8 cellular contexts compared by ENCODE assay signal in the genomic region with DNA sequence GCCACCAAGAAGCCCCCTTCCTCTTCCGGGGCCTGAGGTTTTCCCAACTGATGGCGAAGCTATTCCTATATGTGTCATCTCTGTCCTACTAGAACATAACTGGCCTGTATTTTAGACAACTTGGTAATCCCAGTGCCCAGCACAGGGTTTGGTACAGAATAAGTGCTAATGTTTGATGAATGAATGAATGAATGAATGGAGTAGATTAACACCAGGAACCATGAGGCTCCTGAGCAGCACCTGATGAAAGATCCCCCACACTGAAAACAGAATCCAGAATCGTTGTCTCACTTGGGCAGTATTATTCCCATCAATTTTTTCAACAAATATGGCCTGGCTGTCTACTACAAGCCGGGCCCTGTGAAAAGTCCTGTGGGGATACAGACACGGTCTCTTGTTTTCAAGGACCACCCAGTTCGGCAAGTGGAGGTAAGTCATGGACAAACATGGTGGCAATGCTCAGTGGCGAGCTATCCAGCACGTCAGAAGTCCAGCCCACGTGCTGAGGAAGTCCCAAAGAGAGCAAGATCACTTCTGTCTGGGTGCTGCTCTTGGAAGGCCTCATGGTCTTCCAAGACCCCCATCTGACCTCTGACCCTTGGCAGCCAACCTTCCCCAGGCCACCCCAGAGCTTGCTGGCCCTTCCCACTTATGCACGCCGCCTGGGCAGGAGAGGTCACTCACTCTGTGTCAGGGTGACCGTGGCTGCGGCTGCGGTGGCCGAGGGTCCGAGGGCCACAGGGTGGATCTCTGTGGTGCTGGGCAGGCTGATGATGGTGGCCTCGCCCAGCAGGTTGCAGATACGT. TPM values are rescaled to one million over a fixed set of nuclear protein-coding genes. Genes with fewer than 3 reads are reported as not detected.
DNase-seq lines count a peak whose midpoint lies in the region; ATAC-seq, FAIRE-seq and TF ChIP-seq lines count a peak whose summit lies in the region.

No MANE protein-coding gene starts in this region.

- no peaks in the 10 kb centered on the region for H4K20me1 ChIP-seq in GM12878 (ENCODE audit: control insufficient read depth, insufficient read depth)

- H3K4me2 ChIP-seq in GM12878 (ENCODE audit: control insufficient read depth, insufficient read depth) = peak overlapping the region; percentile 100

- TF ChIP-seq POLR2A in GM12878 (IDR thresholded peaks at IDR 0.05; ENCODE audit: low read depth, low read length) = no peak
- no peak for TF ChIP-seq POLR2A in transverse colon (IDR thresholded peaks at IDR 0.05)

- SMC1A ChIA-PET in GM12878 (lab: Charles Lee; ENCODE audit: uncharacterized antibody, unreplicated experiment) = interaction anchor here (0.9 to 1.5 kb wide), 2 partner anchors 32 to 52 kb away, joined by 3 to 6 read pairs; no protein-coding TSS in a partner anchor

- no peaks in the 10 kb centered on the region for H3K9me3 Mint-ChIP-seq in stimulated activated effector memory CD8-positive, alpha-beta T cell treated with anti-CD3 and anti-CD28 coated beads, Interleukin-12 subunit alpha, Interleukin-12 subunit beta, amount 100 ng/mL, for 72 hours

- RAD21 ChIA-PET in GM12878 (lab: Charles Lee; ENCODE audit: unreplicated experiment) = interaction anchor here (1.8 to 2.8 kb wide), 3 partner anchors 12 to 32 kb away, joined by 8 to 10 read pairs (median 9); no protein-coding TSS in a partner anchor

- POLR2A ChIA-PET in GM12878 (lab: Charles Lee) = interaction anchor here (0.6 to 2.9 kb wide), 6 partner anchors 9 to 295 kb away, joined by 3 to 10 read pairs (median 6); no protein-coding TSS in a partner anchor

- H3K36me3 ChIP-seq in GM12878 (ENCODE audit: control insufficient read depth in 2 of 2, insufficient read depth in 2 of 2, low read length in 1 of 2) (peaks cover 0 to 5% of the 10 kb centered on the region in 2 experiments; a peak in 2 of 4 replicates), liver (ENCODE audit: control insufficient read depth in 4 of 4, insufficient read depth in 3 of 4, low read depth in 1 of 4, low read length in 3 of 4) (peaks cover 0 to 6% (median under 1%) of the 10 kb centered on the region in 4 donors), transverse colon (no peaks in the 10 kb centered on the region)

- 83% methylated on average over 18 of the region's 18 CpGs for WGBS in GM12878 (ENCODE audit: insufficient coverage, insufficient replicate concordance, low lambda C conversion rate, missing lambda C conversion rate)
- WGBS in liver = 91% methylated on average over 18 of the region's 18 CpGs
- 80 to 94% methylated on average over 1 to 18 of the region's 18 CpGs for WGBS in transverse colon (ENCODE audit: low coverage in 1 of 2), 2 donors

- BruUV-seq in GM12878 (replicated peaks; lab: Mats Ljungman, UMichigan) = no TSS peak

- H3K9me3 ChIP-seq in GM12878 (replicated peaks; ENCODE audit: control insufficient read depth, insufficient read depth, low read length) (no peaks in the 10 kb centered on the region), liver (ENCODE audit: control insufficient read depth in 4 of 4, low read length in 3 of 4) (no peaks in the 10 kb centered on the region), transverse colon (no peaks in the 10 kb centered on the region)

- H3K4me1 Mint-ChIP-seq in stimulated activated effector memory CD8-positive, alpha-beta T cell treated with anti-CD3 and anti-CD28 coated beads, Interleukin-12 subunit alpha, Interleukin-12 subunit beta, amount 100 ng/mL, for 72 hours = peaks cover 47% of the 10 kb centered on the region

- no peak for TF ChIP-seq CTCF in GM12878 (IDR thresholded peaks at IDR 0.05 in 2 of 3, conservative IDR thresholded peaks at IDR 0.05 in 1 of 3; ENCODE audit: control insufficient read depth in 2 of 3, extremely low read depth in 1 of 3, insufficient read depth in 1 of 3, low read depth in 3 of 3, low read length in 3 of 3)
- TF ChIP-seq CTCF in liver (IDR thresholded peaks at IDR 0.05; ENCODE audit: low read depth, low read length, missing input control) = no peak
- TF ChIP-seq CTCF in transverse colon (IDR thresholded peaks at IDR 0.05) = no peak

- H3K4me1 ChIP-seq in GM12878 (ENCODE audit: control insufficient read depth, insufficient read depth, low read length) (peaks cover 26% of the 10 kb centered on the region), liver (ENCODE audit: control insufficient read depth in 4 of 4, insufficient read depth in 4 of 4, low read length in 3 of 4) (peaks cover 16 to 43% (median 24%) of the 10 kb centered on the region in 4 donors), transverse colon (peaks cover 21 to 70% (median 51%) of the 10 kb centered on the region in 4 donors)

- peak; percentile 59 for DNase-seq in activated CD8-positive, alpha-beta memory T cell treated with anti-CD3 and anti-CD28 coated beads, Interleukin-2, amount 50 U/mL, for 48 hours
- DNase-seq in activated CD8-positive, alpha-beta memory T cell treated with anti-CD3 and anti-CD28 coated beads for 24 hours = no peak
- DNase-seq in GM12878 (ENCODE audit: low read depth, low spot score) (no peak), transverse colon (no peak), SKM-1 treated with dmso at 0.1 percent for 144 hours (lab: John Stamatoyannopoulos, UW; ENCODE audit: unreplicated experiment) (no peak), HTR-8/SVneo (ENCODE audit: insufficient read length, low spot score) (no peak)
- no peak for DNase-seq in stimulated activated effector memory CD8-positive, alpha-beta T cell treated with anti-CD3 and anti-CD28 coated beads, Interleukin-12 subunit alpha, Interleukin-12 subunit beta, amount 100 ng/mL, for 72 hours (ENCODE audit: low spot score in 2 of 2)

- H3K4me3 ChIP-seq in GM12878 = peak overlapping the region; percentile 78
- H3K4me3 ChIP-seq in liver (ENCODE audit: low read depth in 1 of 3, low read length in 3 of 3) = peak overlapping the region; percentile 39 to 73 (median 57)
- H3K4me3 ChIP-seq in transverse colon = peak overlapping the region; percentile 6 to 61 (median 32)

- H2AFZ ChIP-seq in GM12878 (ENCODE audit: control insufficient read depth, low read depth, low read length) = no peak overlapping the region

- H3K36me3 Mint-ChIP-seq in stimulated activated effector memory CD8-positive, alpha-beta T cell treated with anti-CD3 and anti-CD28 coated beads, Interleukin-12 subunit alpha, Interleukin-12 subunit beta, amount 100 ng/mL, for 72 hours = peaks cover 20% of the 10 kb centered on the region

- TF ChIP-seq EP300 in GM12878 (IDR thresholded peaks at IDR 0.05; ENCODE audit: borderline replicate concordance in 1 of 2, control insufficient read depth in 1 of 2, low read depth in 2 of 2, low read length in 2 of 2) = no peak
- TF ChIP-seq EP300 in transverse colon (IDR thresholded peaks at IDR 0.05; ENCODE audit: low read depth) = no peak

- intact Hi-C loops in GM12878 (cut with micrococcal nuclease; ENCODE audit: unreplicated experiment) (loop anchor here (10.0 kb wide), 1 partner anchor 281 kb away; a partner anchor contains a TSS), transverse colon (cut with DNase I; ENCODE audit: low total_unique reads) (no loop called here)

- H3K27me3 ChIP-seq in GM12878 (replicated peaks in 1 of 2; ENCODE audit: control insufficient read depth in 2 of 2, insufficient read depth in 2 of 2, low read length in 1 of 2) (no peaks in the 10 kb centered on the region), liver (ENCODE audit: control insufficient read depth in 4 of 4, insufficient read depth in 4 of 4, low read length in 3 of 4) (no peaks in the 10 kb centered on the region), transverse colon (no peaks in the 10 kb centered on the region)

- CTCF ChIA-PET in GM12878 (lab: Yijun Ruan, JAX) = interaction anchor here (0.6 to 2.9 kb wide), 5 partner anchors 31 to 153 kb away, joined by 3 to 18 read pairs (median 5); no protein-coding TSS in a partner anchor

- H3K9ac ChIP-seq in GM12878 (ENCODE audit: control insufficient read depth, insufficient read depth, low read length) (peak overlapping the region; percentile 89; the same call in 1 of the 2 replicates), liver (ENCODE audit: low read depth in 1 of 2, low read length in 2 of 2) (no peak overlapping the region)

- H3K4me3 Mint-ChIP-seq in stimulated activated effector memory CD8-positive, alpha-beta T cell treated with anti-CD3 and anti-CD28 coated beads, Interleukin-12 subunit alpha, Interleukin-12 subunit beta, amount 100 ng/mL, for 72 hours = no peak overlapping the region

- TF ChIP-seq RAD21 in GM12878 (IDR thresholded peaks at IDR 0.05; ENCODE audit: insufficient read depth, low read depth, low read length) (no peak), liver (IDR thresholded peaks at IDR 0.05) (no peak)

- ATAC-seq in GM12878 = no peak
- ATAC-seq in stimulated activated effector memory CD8-positive, alpha-beta T cell treated with anti-CD3 and anti-CD28 coated beads, Interleukin-12 subunit alpha, Interleukin-12 subunit beta, amount 100 ng/mL, for 72 hours = no peak

- no peak for FAIRE-seq in GM12878 (lab: Jason Lieb, UNC)
- FAIRE-seq in HTR-8/SVneo (lab: Jason Lieb, UNC) = no peak

- H3K27ac ChIP-seq in GM12878 (ENCODE audit: control insufficient read depth, insufficient read depth) (peak overlapping the region; percentile 99), liver (ENCODE audit: low read depth in 1 of 2, low read length in 2 of 2) (peak overlapping the region in 1 of 2 donors; percentile 82), transverse colon (peak overlapping the region; percentile 97 to 100 (median 99))

- H3K27ac Mint-ChIP-seq in stimulated activated effector memory CD8-positive, alpha-beta T cell treated with anti-CD3 and anti-CD28 coated beads, Interleukin-12 subunit alpha, Interleukin-12 subunit beta, amount 100 ng/mL, for 72 hours = no peak overlapping the region

- in situ Hi-C loops in GM12878 (cut with MboI) = no loop called here
- in situ Hi-C loops in transverse colon (cut with MboI; ENCODE audit: low pct_ligation_motif_present in 1 of 4, low pct_unique_long_range_greater_than_20kb in 1 of 4, low sequenced_read_pairs in 3 of 4) = no loop called here

- H3K79me2 ChIP-seq in GM12878 (ENCODE audit: control insufficient read depth, insufficient read depth, low read length) = peaks cover 43% of the 10 kb centered on the region

RNA-seq across cellular contexts. Expression of a gene that starts 1.0 kb away (rescaled TPM):
- total RNA-seq in GM12878 (2013; cell fraction: nucleolus; rRNA removed) = 8.3 and 10.0 TPM in 2 replicates
- 10.7 and 14.2 TPM in 2 replicates for total RNA-seq in GM12878 (2014; rRNA removed)
- total RNA-seq in GM12878 (2014; rRNA removed; fragmentation: Illumina TruSeq; extraction: Trizol) = 6.3 and 6.4 TPM in 2 replicates
- total RNA-seq in GM12878 (2021) = 8.6 and 10.3 TPM in 2 replicates
- polyA plus RNA-seq in GM12878 (2011; ENCODE audit: low read depth) = 4.5 TPM
- polyA plus RNA-seq in GM12878 (2011; rRNA removed) = 6.1 and 9.4 TPM in 2 replicates
- 12.1 and 15.0 TPM in 2 replicates for polyA plus RNA-seq in GM12878 (2011; cell fraction: cytosol; rRNA removed)
- 5.9 and 7.8 TPM in 2 replicates for polyA plus RNA-seq in GM12878 (2011; cell fraction: nucleus; rRNA removed)
- 8.4 and 9.3 TPM in 2 replicates for polyA plus RNA-seq in GM12878 (2012)
- 5.2 and 6.2 TPM in 2 replicates for polyA plus RNA-seq in GM12878 (2014; fragmentation: Illumina TruSeq; extraction: Trizol)
- polyA plus RNA-seq in GM12878 (2014; fragmentation: Nextera tagmentation; extraction: Ambion mirVana) = 1 to 10 TPM; 2.4 to 5.2 TPM
- polyA plus RNA-seq in GM12878 (2014; rRNA removed) = 8.5 and 9.3 TPM in 2 replicates
- polyA plus RNA-seq in GM12878 (2016; fragmentation: Nextera tagmentation; extraction: Ambion mirVana) = 1 to 10 TPM; 5.0 to 7.9 TPM
- 11.7 and 16.2 TPM in 2 replicates for polyA minus RNA-seq in GM12878 (2011; rRNA and poly(A)+ RNA removed)
- polyA minus RNA-seq in GM12878 (2011; cell fraction: cytosol; rRNA and poly(A)+ RNA removed) = 6.7 and 10.7 TPM in 2 replicates
- polyA minus RNA-seq in GM12878 (2011; cell fraction: nucleus; rRNA and poly(A)+ RNA removed) = 1.8 and 5.3 TPM in 2 replicates
- 1 to 10 TPM; 4.6 to 6.5 TPM for total RNA-seq in liver
- polyA plus RNA-seq in liver = 1 to 10 TPM; 2.5 to 4.8 TPM
- 10 to 100 TPM in 3 of 4 donors, under 1 TPM in 1; 0.60 to 23.2 (median 14.0) TPM for total RNA-seq in transverse colon

RNA-seq across cellular contexts. Expression of a gene that starts 1.9 kb away (rescaled TPM):
- total RNA-seq in GM12878 (2013; cell fraction: nucleolus; rRNA removed) = 21.3 and 21.7 TPM in 2 replicates
- total RNA-seq in GM12878 (2014; rRNA removed) (17.1 and 17.5 TPM in 2 replicates), GM12878 (2014; rRNA removed; fragmentation: Illumina TruSeq; extraction: Trizol) (10.1 and 10.2 TPM in 2 replicates), GM12878 (2021) (14.3 and 15.7 TPM in 2 replicates), liver (10 to 100 TPM; 21.7 to 74.6 TPM), transverse colon (10 to 100 TPM; 25.5 to 35.5 (median 32.5) TPM)
- polyA plus RNA-seq in GM12878 (2011; ENCODE audit: low read depth) = 3.3 TPM
- polyA plus RNA-seq in GM12878 (2011; rRNA removed) (5.9 and 8.2 TPM in 2 replicates), GM12878 (2014; fragmentation: Illumina TruSeq; extraction: Trizol) (3.2 and 6.6 TPM in 2 replicates), GM12878 (2014; fragmentation: Nextera tagmentation; extraction: Ambion mirVana) (under 1 TPM in 1 of 2 experiments, not detected in 1; 0.04 TPM), GM12878 (2014; rRNA removed) (12.4 and 13.4 TPM in 2 replicates), GM12878 (2016; fragmentation: Nextera tagmentation; extraction: Ambion mirVana) (10 to 100 TPM; 12.4 to 13.6 TPM), liver (10 to 100 TPM; 35.4 to 43.2 TPM)
- polyA plus RNA-seq in GM12878 (2011; cell fraction: cytosol; rRNA removed) = 6.2 and 8.2 TPM in 2 replicates
- polyA plus RNA-seq in GM12878 (2011; cell fraction: nucleus; rRNA removed) = 10.2 and 14.8 TPM in 2 replicates
- 7.6 and 8.5 TPM in 2 replicates for polyA plus RNA-seq in GM12878 (2012)
- 5.6 and 9.7 TPM in 2 replicates for polyA minus RNA-seq in GM12878 (2011; rRNA and poly(A)+ RNA removed)
- 3.7 and 5.5 TPM in 2 replicates for polyA minus RNA-seq in GM12878 (2011; cell fraction: cytosol; rRNA and poly(A)+ RNA removed)
- polyA minus RNA-seq in GM12878 (2011; cell fraction: nucleus; rRNA and poly(A)+ RNA removed) = 3.9 and 5.6 TPM in 2 replicates
